ENCODE assay signal across 1 cellular context in genomic region chr14:54777395-54777794, GRCh38.
TF ChIP-seq lines count a peak whose summit lies in the region.

No MANE protein-coding gene starts in this region.

TF ChIP-seq in GM12878, 131 proteins besides CTCF, POLR2A, EP300 and RAD21 (continued from another document):
- TF ChIP-seq CUX1 (IDR thresholded peaks at IDR 0.05; ENCODE audit: insufficient replicate concordance, low read depth, low read length) (no peak), ZBTB11 (CRISPR knock-in tag; IDR thresholded peaks at IDR 0.05) (no peak), ATF2 (IDR thresholded peaks at IDR 0.05; ENCODE audit: low read length) (no peak)
TF ChIP-seq in GM12878: peak in this region for 0.
